Comparison of ENCODE assay signal across 8 cellular contexts in the genomic region with DNA sequence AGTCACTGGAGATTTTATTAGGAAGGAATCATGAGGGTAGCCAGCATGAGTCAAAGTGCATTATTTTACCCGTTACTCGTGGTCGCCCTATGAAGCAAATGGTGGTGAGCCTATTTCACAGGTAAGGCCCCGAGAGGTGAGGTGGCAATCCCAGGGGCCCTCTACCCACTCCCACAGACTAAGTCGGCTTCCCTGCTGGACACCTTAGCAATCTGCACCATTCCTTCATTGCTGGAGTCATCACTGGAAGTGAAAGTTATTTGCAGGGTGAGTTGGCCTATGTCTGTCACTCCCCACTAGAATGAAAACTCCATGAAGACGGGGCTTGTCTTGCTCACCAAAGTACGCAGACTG. TPM values are rescaled to one million over a fixed set of nuclear protein-coding genes. Genes with fewer than 3 reads are reported as not detected.
A peak's percentile ranks its signal among the peaks of the same experiment; 100 is the strongest.
DNase-seq lines count a peak whose midpoint lies in the region; ATAC-seq and TF ChIP-seq lines count a peak whose summit lies in the region.
"Had no signal": no experiment of that assay in that cellular context is flagged by ENCODE, and none has a peak within 500 bp of the region (broad histone marks: within the 10 kb centered on the region; RNA-seq: fewer than 3 reads in every experiment).

No MANE protein-coding gene starts in this region.

- H3K27me3 Mint-ChIP-seq in HFFc6 (ENCODE audit: insufficient read depth): no peaks in the 10 kb centered on the region
- no peaks in the 10 kb centered on the region for H3K27me3 Mint-ChIP-seq in activated CD8-positive, alpha-beta T cell treated with anti-CD3 and anti-CD28 coated beads, Interleukin-2, amount 10 ng/mL, durations not matched to agents 7 days and 5 days (ENCODE audit: low read depth)
- H3K27me3 Mint-ChIP-seq in stimulated activated naive B cell treated with anti-CD40 and anti-IgM and Interleukin-4, amounts not matched to agents 10 μg/mL and 1 μg/mL and 100 μg/mL, for 72 hours: no peaks in the 10 kb centered on the region

- H3K36me3 ChIP-seq in hepatocyte (replicated peaks; ENCODE audit: insufficient read depth, low read depth): no peaks in the 10 kb centered on the region

- no peaks in the 10 kb centered on the region for H3K27me3 ChIP-seq in hepatocyte

- peaks cover 44% of the 10 kb centered on the region for H3K4me1 ChIP-seq in hepatocyte (ENCODE audit: insufficient read depth)

- peak overlapping the region; percentile 99 for H3K27ac ChIP-seq in hepatocyte

- H2AFZ ChIP-seq in hepatocyte: no peak overlapping the region

- no peak for DNase-seq in HFFc6
- DNase-seq in activated CD8-positive, alpha-beta T cell treated with anti-CD3 and anti-CD28 coated beads, Interleukin-2, amount 10 ng/mL, durations not matched to agents 7 days and 5 days: no peak
- no peak for DNase-seq in hepatocyte (ENCODE audit: low spot score)
- DNase-seq in stimulated activated naive B cell treated with anti-CD40 and anti-IgM and Interleukin-4, amounts not matched to agents 10 μg/mL and 1 μg/mL and 100 μg/mL, for 72 hours: peak; percentile 69
- DNase-seq in putamen (ENCODE audit: low spot score): no peak
- DNase-seq in NCI-H1417 (lab: John Stamatoyannopoulos, UW): no peak
- DNase-seq: NCI-H446 treated with DMSO at 0.1 percent for 48 hours had no signal

- CTCF ChIA-PET in activated CD8-positive, alpha-beta T cell treated with anti-CD3 and anti-CD28 coated beads, Interleukin-2, amount 10 ng/mL, durations not matched to agents 7 days and 5 days (lab: Charles Lee): no interaction called here

- H3K9me2 ChIP-seq in hepatocyte (replicated peaks; ENCODE audit: insufficient read depth): no peaks in the 10 kb centered on the region

- H3K79me2 ChIP-seq in hepatocyte: no peaks in the 10 kb centered on the region

- TF ChIP-seq CTCF in HFFc6 (IDR thresholded peaks at IDR 0.05): peak; percentile 25; the same call in 1 of the 2 replicates
- TF ChIP-seq CTCF in hepatocyte (IDR thresholded peaks at IDR 0.05; ENCODE audit: poor library complexity): no peak

- peaks cover 30% of the 10 kb centered on the region for H3K4me1 Mint-ChIP-seq in HFFc6 (ENCODE audit: low read depth)
- H3K4me1 Mint-ChIP-seq in activated CD8-positive, alpha-beta T cell treated with anti-CD3 and anti-CD28 coated beads, Interleukin-2, amount 10 ng/mL, durations not matched to agents 7 days and 5 days (ENCODE audit: low read depth): peaks cover 37% of the 10 kb centered on the region
- H3K4me1 Mint-ChIP-seq in stimulated activated naive B cell treated with anti-CD40 and anti-IgM and Interleukin-4, amounts not matched to agents 10 μg/mL and 1 μg/mL and 100 μg/mL, for 72 hours: peaks cover under 1 to 36% of the 10 kb centered on the region in 2 donors

- WGBS in hepatocyte (ENCODE audit: low lambda C conversion rate, missing lambda C conversion rate): 89% methylated on average over 7 of the region's 7 CpGs

- H3K36me3 Mint-ChIP-seq in HFFc6 (ENCODE audit: low read depth): no peaks in the 10 kb centered on the region
- H3K36me3 Mint-ChIP-seq in activated CD8-positive, alpha-beta T cell treated with anti-CD3 and anti-CD28 coated beads, Interleukin-2, amount 10 ng/mL, durations not matched to agents 7 days and 5 days (ENCODE audit: low read depth): no peaks in the 10 kb centered on the region
- H3K36me3 Mint-ChIP-seq in stimulated activated naive B cell treated with anti-CD40 and anti-IgM and Interleukin-4, amounts not matched to agents 10 μg/mL and 1 μg/mL and 100 μg/mL, for 72 hours: no peaks in the 10 kb centered on the region

- H4K20me1 ChIP-seq in hepatocyte (ENCODE audit: insufficient read depth, poor library complexity, severe bottlenecking): no peaks in the 10 kb centered on the region

- no peak overlapping the region for H3K4me2 ChIP-seq in hepatocyte

- no peak overlapping the region for H3K4me3 ChIP-seq in hepatocyte

- ATAC-seq in activated CD8-positive, alpha-beta T cell treated with anti-CD3 and anti-CD28 coated beads, Interleukin-2, amount 10 ng/mL, durations not matched to agents 7 days and 5 days: no peak
- ATAC-seq in stimulated activated naive B cell treated with anti-CD40 and anti-IgM and Interleukin-4, amounts not matched to agents 10 μg/mL and 1 μg/mL and 100 μg/mL, for 72 hours (replicated peaks): peak; percentile 5 to 13
- ATAC-seq in GM21737 (IDR thresholded peaks at IDR 0.05; ENCODE audit: unreplicated experiment): no peak

- no peaks in the 10 kb centered on the region for H3K9me3 Mint-ChIP-seq in HFFc6
- H3K9me3 Mint-ChIP-seq in activated CD8-positive, alpha-beta T cell treated with anti-CD3 and anti-CD28 coated beads, Interleukin-2, amount 10 ng/mL, durations not matched to agents 7 days and 5 days (ENCODE audit: insufficient read depth): no peaks in the 10 kb centered on the region
- no peaks in the 10 kb centered on the region for H3K9me3 Mint-ChIP-seq in stimulated activated naive B cell treated with anti-CD40 and anti-IgM and Interleukin-4, amounts not matched to agents 10 μg/mL and 1 μg/mL and 100 μg/mL, for 72 hours

- H3K4me3 Mint-ChIP-seq in HFFc6: peak overlapping the region; percentile 88
- H3K4me3 Mint-ChIP-seq in activated CD8-positive, alpha-beta T cell treated with anti-CD3 and anti-CD28 coated beads, Interleukin-2, amount 10 ng/mL, durations not matched to agents 7 days and 5 days: no peak overlapping the region
- H3K4me3 Mint-ChIP-seq in stimulated activated naive B cell treated with anti-CD40 and anti-IgM and Interleukin-4, amounts not matched to agents 10 μg/mL and 1 μg/mL and 100 μg/mL, for 72 hours: peak overlapping the region; percentile 75 to 76

- POLR2A ChIA-PET in activated CD8-positive, alpha-beta T cell treated with anti-CD3 and anti-CD28 coated beads, Interleukin-2, amount 10 ng/mL, durations not matched to agents 7 days and 5 days (lab: Charles Lee): interaction anchor here (1.1 to 3.5 kb wide), 2 partner anchors 64 to 466 kb away, joined by 3 to 16 read pairs; a partner anchor contains a TSS

- peak overlapping the region; percentile 99 for H3K27ac Mint-ChIP-seq in HFFc6
- H3K27ac Mint-ChIP-seq in activated CD8-positive, alpha-beta T cell treated with anti-CD3 and anti-CD28 coated beads, Interleukin-2, amount 10 ng/mL, durations not matched to agents 7 days and 5 days: peak overlapping the region; percentile 63
- peak overlapping the region; percentile 99 for H3K27ac Mint-ChIP-seq in stimulated activated naive B cell treated with anti-CD40 and anti-IgM and Interleukin-4, amounts not matched to agents 10 μg/mL and 1 μg/mL and 100 μg/mL, for 72 hours

- H3K9me3 ChIP-seq in hepatocyte (ENCODE audit: low read depth): no peaks in the 10 kb centered on the region

RNA-seq across cellular contexts. Expression of a gene that starts 52.7 kb away (rescaled TPM):
- total RNA-seq in HFFc6 (2021; fragmentation: NEBNext Ultra II Directional; extraction: Animal tissue kit (Norgen Biotek cat#: 25700)): 100 to 1,000 TPM in 5 of 6 experiments, 10 to 100 TPM in 1; 98.4 to 126 (median 110) TPM
- total RNA-seq in activated CD8-positive, alpha-beta T cell treated with anti-CD3 and anti-CD28 coated beads, Interleukin-2, amount 10 ng/mL, durations not matched to agents 7 days and 5 days: 10 to 100 TPM; 72.2 to 81.7 TPM
- total RNA-seq in hepatocyte: 96.4 and 99.6 TPM in 2 replicates
- polyA plus RNA-seq in hepatocyte: 51.8 and 55.0 TPM in 2 replicates

Comparison
In these comparisons a context has a peak if more than half of its experiments do, and no peak if none do; other contexts are left out.
1. ATAC-seq: peak in stimulated activated naive B cell treated with anti-CD40 and anti-IgM and Interleukin-4, amounts not matched to agents 10 μg/mL and 1 μg/mL and 100 μg/mL, for 72 hours (2 of 2); none in activated CD8-positive, alpha-beta T cell treated with anti-CD3 and anti-CD28 coated beads, Interleukin-2, amount 10 ng/mL, durations not matched to agents 7 days and 5 days (single experiment) and GM21737 (single experiment).
2. Peak in every context shown above with its lines, with median percentiles within 50 percentile points of each other: H3K27ac Mint-ChIP-seq.